ENCODE assay signal across 1 cellular context in the genomic region with DNA sequence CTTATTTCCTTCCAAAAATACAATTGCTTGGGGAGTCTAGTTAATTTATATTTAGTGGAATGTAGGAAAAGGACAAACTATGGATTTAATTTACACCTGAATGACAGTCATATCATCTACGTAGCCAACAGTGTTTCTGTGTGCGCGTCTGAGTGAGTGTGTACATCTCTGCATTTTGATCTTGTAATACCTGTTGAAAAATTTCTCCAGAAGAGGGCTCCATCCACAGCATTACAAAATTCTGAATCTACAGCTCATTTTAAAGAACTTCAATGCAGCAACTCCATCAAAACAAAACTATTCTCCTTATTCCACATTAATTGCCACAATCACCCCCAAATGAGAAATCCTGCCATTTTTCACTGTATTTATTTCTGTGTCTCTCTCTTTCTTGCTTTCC.
A peak's percentile ranks its signal among the peaks of the same experiment; 100 is the strongest.
TF ChIP-seq lines count a peak whose summit lies in the region.

No MANE protein-coding gene starts in this region.

TF ChIP-seq in GM12878, 131 proteins besides CTCF, POLR2A, EP300 and RAD21:
- TF ChIP-seq SMC3 (IDR thresholded peaks at IDR 0.05; ENCODE audit: borderline replicate concordance, low read length) (peak; percentile 32; the same call in 1 of the 2 replicates), SMARCA5 (IDR thresholded peaks at IDR 0.05) (no peak)
